15 cellular contexts compared by ENCODE assay signal in the genomic region with DNA sequence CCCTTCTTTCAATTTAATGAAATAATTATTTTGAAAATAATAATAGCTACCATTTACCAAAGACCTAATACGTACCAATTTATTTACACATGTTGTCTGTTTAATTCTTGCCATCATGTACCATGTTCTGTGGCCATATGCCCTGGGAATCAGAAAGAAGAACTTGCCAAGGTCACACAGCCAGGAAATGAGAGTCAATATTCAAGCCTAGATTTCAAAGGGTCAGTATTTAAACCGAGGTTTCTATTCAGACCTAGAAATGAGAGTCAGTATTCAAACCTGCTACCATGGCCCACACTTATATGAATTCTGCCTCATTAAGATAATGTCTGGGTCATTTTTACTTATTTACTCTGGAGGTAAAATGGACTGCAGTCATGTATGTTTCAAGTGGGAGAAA.
A peak's percentile ranks its signal among the peaks of the same experiment; 100 is the strongest.
DNase-seq lines count a peak whose midpoint lies in the region; ATAC-seq and TF ChIP-seq lines count a peak whose summit lies in the region.
"Had no signal": no experiment of that assay in that cellular context is flagged by ENCODE, and none has a peak within 500 bp of the region (broad histone marks: within the 10 kb centered on the region; RNA-seq: fewer than 3 reads in every experiment).

No MANE protein-coding gene starts in this region.

- H3K36me3 Mint-ChIP-seq in activated naive CD8-positive, alpha-beta T cell treated with anti-CD3 and anti-CD28 coated beads, Interleukin-2, amount 50 U/mL, for 24 hours (ENCODE audit: low read depth) = no peaks in the 10 kb centered on the region
- H3K36me3 Mint-ChIP-seq: natural killer cell had no signal

- peaks cover 25% of the 10 kb centered on the region for H3K4me1 Mint-ChIP-seq in activated naive CD8-positive, alpha-beta T cell treated with anti-CD3 and anti-CD28 coated beads, Interleukin-2, amount 50 U/mL, for 24 hours
- H3K4me1 Mint-ChIP-seq: natural killer cell had no signal

- no peak for DNase-seq in NCI-H2107 treated with DMSO at 0.1 percent for 48 hours (lab: John Stamatoyannopoulos, UW; ENCODE audit: unreplicated experiment)
- no peak for DNase-seq in NCI-H2081 (lab: John Stamatoyannopoulos, UW)
- DNase-seq in activated naive CD8-positive, alpha-beta T cell treated with anti-CD3 and anti-CD28 coated beads, Interleukin-2, amount 50 U/mL, for 24 hours = no peak
- no peak for DNase-seq in mesenteric fat pad (ENCODE audit: low spot score)
- DNase-seq: activated naive CD4-positive, alpha-beta T cell treated with anti-CD3 and anti-CD28 coated beads for 36 hours; islet precursor cell; MM.1S; natural killer cell had no signal

- H3K4me3 ChIP-seq in rectal smooth muscle tissue (ENCODE audit: low read length) = peak overlapping the region; percentile 18
- H3K4me3 ChIP-seq: SK-N-MC had no signal

- H3K27ac Mint-ChIP-seq in activated naive CD8-positive, alpha-beta T cell treated with anti-CD3 and anti-CD28 coated beads, Interleukin-2, amount 50 U/mL, for 24 hours = no peak overlapping the region
- H3K27ac Mint-ChIP-seq: activated naive CD4-positive, alpha-beta T cell treated with anti-CD3 and anti-CD28 coated beads for 36 hours; natural killer cell; stimulated activated naive CD8-positive, alpha-beta T cell treated with anti-CD3 and anti-CD28 coated beads, Interleukin-15, Interleukin-2, amounts not matched to agents 100 ng/mL and 50 ng/mL, for 24 hours had no signal

- H3K27me3 Mint-ChIP-seq in activated naive CD8-positive, alpha-beta T cell treated with anti-CD3 and anti-CD28 coated beads, Interleukin-2, amount 50 U/mL, for 24 hours = no peaks in the 10 kb centered on the region
- H3K27me3 Mint-ChIP-seq: stimulated activated naive CD8-positive, alpha-beta T cell treated with anti-CD3 and anti-CD28 coated beads, Interleukin-15, Interleukin-2, amounts not matched to agents 100 ng/mL and 50 ng/mL, for 24 hours had no signal

- H3K4me3 Mint-ChIP-seq in activated naive CD8-positive, alpha-beta T cell treated with anti-CD3 and anti-CD28 coated beads, Interleukin-2, amount 50 U/mL, for 24 hours = no peak overlapping the region
- H3K4me3 Mint-ChIP-seq: activated naive CD4-positive, alpha-beta T cell treated with anti-CD3 and anti-CD28 coated beads for 36 hours; natural killer cell; stimulated activated naive CD8-positive, alpha-beta T cell treated with anti-CD3 and anti-CD28 coated beads, Interleukin-15, Interleukin-2, amounts not matched to agents 100 ng/mL and 50 ng/mL, for 24 hours had no signal

- no peaks in the 10 kb centered on the region for H3K36me3 ChIP-seq in rectal smooth muscle tissue (ENCODE audit: control insufficient read depth, insufficient read depth, low read length)
- H3K36me3 ChIP-seq: BLaER1 treated with 17β-estradiol and CSF1 and Interleukin-3, amounts not matched to agents 10 nM and 100 nM had no signal

- no peaks in the 10 kb centered on the region for H3K4me1 ChIP-seq in rectal smooth muscle tissue (ENCODE audit: control insufficient read depth, insufficient read depth, low read length)

- no peak overlapping the region for H3K9ac ChIP-seq in rectal smooth muscle tissue (ENCODE audit: low read length)

- ATAC-seq in GM18907 (IDR thresholded peaks at IDR 0.05; ENCODE audit: unreplicated experiment) (peak; percentile 59), HG02678 (IDR thresholded peaks at IDR 0.05; ENCODE audit: unreplicated experiment) (peak; percentile 49)
- no peak for ATAC-seq in activated naive CD8-positive, alpha-beta T cell treated with anti-CD3 and anti-CD28 coated beads, Interleukin-2, amount 50 U/mL, for 24 hours
- ATAC-seq: natural killer cell had no signal

- H3K27ac ChIP-seq in VCaP (peak overlapping the region; percentile 84), rectal smooth muscle tissue (ENCODE audit: low read depth, low read length) (no peak overlapping the region)
- H3K27ac ChIP-seq: SK-N-MC had no signal

- no peaks in the 10 kb centered on the region for H3K27me3 ChIP-seq in rectal smooth muscle tissue (ENCODE audit: control insufficient read depth, insufficient read depth, low read length)
- H3K27me3 ChIP-seq: BLaER1 treated with 17β-estradiol and CSF1 and Interleukin-3, amounts not matched to agents 10 nM and 100 nM had no signal

- no peaks in the 10 kb centered on the region for H3K9me3 Mint-ChIP-seq in activated naive CD8-positive, alpha-beta T cell treated with anti-CD3 and anti-CD28 coated beads, Interleukin-2, amount 50 U/mL, for 24 hours
- H3K9me3 Mint-ChIP-seq: activated naive CD4-positive, alpha-beta T cell treated with anti-CD3 and anti-CD28 coated beads for 36 hours; natural killer cell; stimulated activated naive CD8-positive, alpha-beta T cell treated with anti-CD3 and anti-CD28 coated beads, Interleukin-15, Interleukin-2, amounts not matched to agents 100 ng/mL and 50 ng/mL, for 24 hours had no signal

- TF ChIP-seq CTCF in VCaP (conservative IDR thresholded peaks at IDR 0.05) = no peak
